Comparison of ENCODE assay signal across 19 cellular contexts in genomic region chr4:89204624-89205023, GRCh38.
A peak's percentile ranks its signal among the peaks of the same experiment; 100 is the strongest.
DNase-seq lines count a peak whose midpoint lies in the region; ATAC-seq and TF ChIP-seq lines count a peak whose summit lies in the region.
"Had no signal": no experiment of that assay in that cellular context is flagged by ENCODE, and none has a peak within 500 bp of the region (broad histone marks: within the 10 kb centered on the region; RNA-seq: fewer than 3 reads in every experiment).

No MANE protein-coding gene starts in this region.

- H3K4me3 ChIP-seq in HEK293 (ENCODE audit: low read depth, low read length) (no peak overlapping the region), fibroblast of the aortic adventitia (ENCODE audit: low read depth, low read length) (no peak overlapping the region)
- H3K4me3 ChIP-seq: dorsolateral prefrontal cortex, vagina had no signal

- no peak overlapping the region for H3K27ac ChIP-seq in HEK293 (ENCODE audit: extremely low read depth, low read depth, low read length)
- H3K27ac ChIP-seq: dorsolateral prefrontal cortex, epithelial cell of prostate, vagina had no signal

- TF ChIP-seq CTCF in HEK293 (tag by site-specific recombination; IDR thresholded peaks at IDR 0.05) (no peak), fibroblast of the aortic adventitia (IDR thresholded peaks at IDR 0.05; ENCODE audit: insufficient read depth, low read length) (no peak)

- no peaks in the 10 kb centered on the region for H3K36me3 ChIP-seq in HEK293 (ENCODE audit: control insufficient read depth in 2 of 2, insufficient read depth in 1 of 2, low read length in 2 of 2)
- H3K36me3 ChIP-seq: vagina had no signal

- DNase-seq in A172 (ENCODE audit: low spot score) (peak; percentile 16), amniotic stem cell (lab: John Stamatoyannopoulos, UW) (peak; percentile 35), fibroblast of the aortic adventitia (ENCODE audit: low read depth) (peak; percentile 58), AG08395 (ENCODE audit: low spot score) (no peak)
- DNase-seq in activated naive CD4-positive, alpha-beta T cell (lab: John Stamatoyannopoulos, UW) = no peak
- no peak for DNase-seq in activated CD4-positive, CD25-positive, alpha-beta regulatory T cell treated with anti-CD3 and anti-CD28 coated beads, Interleukin-2, amount 50 U/mL, for 72 hours
- DNase-seq: activated CD4-positive, CD25-positive, alpha-beta regulatory T cell; activated naive CD4-positive, alpha-beta T cell treated with anti-CD3 and anti-CD28 coated beads, Interleukin-2, amount 50 U/mL, for 16 hours; activated T-cell treated with anti-CD3 and anti-CD28 coated beads, Interleukin-2, amount 50 U/mL, for 4 hours; CD4-positive, alpha-beta memory T cell; dorsolateral prefrontal cortex; Karpas-422; left ventricle myocardium superior; NK-92 treated with Interleukin-12 subunit alpha and Interleukin-12 subunit beta, amount 100 ng/mL, for 24 hours had no signal

- H3K9me3 ChIP-seq in HEK293 (ENCODE audit: control insufficient read depth, insufficient read depth, low read depth, low read length) = no peaks in the 10 kb centered on the region
- H3K9me3 ChIP-seq: vagina had no signal

- POLR2A ChIA-PET in HEK293 (lab: Yijun Ruan, JAX) = no interaction called here

- H3K4me1 ChIP-seq in HEK293 (ENCODE audit: control insufficient read depth, insufficient read depth, low read length) = no peaks in the 10 kb centered on the region
- H3K4me1 ChIP-seq: vagina had no signal

- ATAC-seq in GM21447 (IDR thresholded peaks at IDR 0.05; ENCODE audit: unreplicated experiment) = no peak
- ATAC-seq: activated T-cell treated with anti-CD3 and anti-CD28 coated beads, Interleukin-2, amount 50 U/mL, for 4 hours; left ventricle myocardium superior; SK-N-SH treated with all-trans-retinoic acid at 6 μM for 48 hours had no signal

- CTCF ChIA-PET in HEK293 (lab: Yijun Ruan, JAX) = interaction anchor here (0.7 kb wide), 1 partner anchor 173 kb away, joined by 4 read pairs; no protein-coding TSS in a partner anchor

TF ChIP-seq in HEK293, 187 proteins besides CTCF, POLR2A, EP300 and RAD21:
- TF ChIP-seq ZNF121 (tag by site-specific recombination; IDR thresholded peaks at IDR 0.05) (no peak), ZNF530 (tag by site-specific recombination; IDR thresholded peaks at IDR 0.05; ENCODE audit: low read depth) (no peak), ZNF140 (tag by site-specific recombination; IDR thresholded peaks at IDR 0.05) (peak; percentile 50; the same call in 1 of the 2 replicates), ZNF324 (tag by site-specific recombination; IDR thresholded peaks at IDR 0.05) (no peak), ZNF791 (tag by site-specific recombination; IDR thresholded peaks at IDR 0.05) (no peak), BCL6B (tag by site-specific recombination; IDR thresholded peaks at IDR 0.05) (peak; percentile 62), ZNF580 (tag by site-specific recombination; IDR thresholded peaks at IDR 0.05) (no peak), SCRT2 (tag by site-specific recombination; IDR thresholded peaks at IDR 0.05) (peak; percentile 27; the same call in 1 of the 2 replicates), ZBTB44 (tag by site-specific recombination; IDR thresholded peaks at IDR 0.05) (peak; percentile 34; the same call in 1 of the 2 replicates)

Comparison
In these comparisons a context has a peak if more than half of its experiments do, and no peak if none do; other contexts are left out.
1. DNase-seq: peak in A172 (single experiment), amniotic stem cell (single experiment) and fibroblast of the aortic adventitia (single experiment); none in AG08395 (single experiment), activated naive CD4-positive, alpha-beta T cell (0 of 4) and activated CD4-positive, CD25-positive, alpha-beta regulatory T cell treated with anti-CD3 and anti-CD28 coated beads, Interleukin-2, amount 50 U/mL, for 72 hours (single experiment).